15 cellular contexts compared by ENCODE assay signal in genomic region chr4:622071-622995, GRCh38. TPM values are rescaled to one million over a fixed set of nuclear protein-coding genes. Genes with fewer than 3 reads are reported as not detected.
A peak's percentile ranks its signal among the peaks of the same experiment; 100 is the strongest.
DNase-seq lines count a peak whose midpoint lies in the region; TF ChIP-seq lines count a peak whose summit lies in the region.
"Had no signal": no experiment of that assay in that cellular context is flagged by ENCODE, and none has a peak within 500 bp of the region (broad histone marks: within the 10 kb centered on the region; RNA-seq: fewer than 3 reads in every experiment).

No MANE protein-coding gene starts in this region.

- DNase-seq in AG20443 (ENCODE audit: low spot score) (peak; percentile 17), HCEC 1CT (peak; percentile 1), dorsolateral prefrontal cortex (peak in 4 of 10 donors; percentile 0 to 34 (median 13)), mesenchymal stem cell (peak; percentile 6), epidermal melanocyte (ENCODE audit: insufficient read length, low spot score) (no peak), GM10248 (ENCODE audit: extremely low spot score) (no peak)
- no peak for DNase-seq in activated CD4-positive, alpha-beta T cell treated with anti-CD3 and anti-CD28 coated beads for 48 hours
- no peak for DNase-seq in activated naive CD4-positive, alpha-beta T cell treated with Interleukin-2 at 50 U/mL for 16 hours
- DNase-seq: activated CD4-positive, alpha-beta T cell treated with anti-CD3 and anti-CD28 coated beads, Interleukin-2, amount 50 U/mL, for 48 hours; activated naive CD8-positive, alpha-beta T cell treated with anti-CD3 and anti-CD28 coated beads for 36 hours; lower lobe of right lung; NCI-H446; stimulated activated CD4-positive, alpha-beta T cell treated with anti-CD3 and anti-CD28 coated beads, Interleukin-2, amount 100 ng/mL, for 24 hours; upper lobe of right lung had no signal

- H2AFZ ChIP-seq in mesenchymal stem cell (ENCODE audit: low read depth, low read length), result no peak overlapping the region

- no peak overlapping the region for H3K18ac ChIP-seq in mesenchymal stem cell (ENCODE audit: low read depth in 1 of 2, low read length in 2 of 2)

- no peak overlapping the region for H4K8ac ChIP-seq in mesenchymal stem cell (ENCODE audit: low read length)

- WGBS in mesenchymal stem cell, result 93% methylated on average over 22 of the region's 22 CpGs

- H2BK120ac ChIP-seq in mesenchymal stem cell (ENCODE audit: low read depth, low read length), result no peak overlapping the region

- no peaks in the 10 kb centered on the region for H3K27me3 ChIP-seq in dorsolateral prefrontal cortex
- peaks cover 14 to 33% of the 10 kb centered on the region in 2 experiments for H3K27me3 ChIP-seq in mesenchymal stem cell (ENCODE audit: control insufficient read depth in 1 of 2, insufficient read depth in 1 of 2, low read length in 2 of 2)
- H3K27me3 ChIP-seq: upper lobe of right lung had no signal

- H3K4me3 ChIP-seq in dorsolateral prefrontal cortex (no peak overlapping the region), mesenchymal stem cell (ENCODE audit: insufficient read depth in 1 of 2, low read depth in 1 of 2, low read length in 2 of 2) (no peak overlapping the region)
- H3K4me3 ChIP-seq: lower lobe of right lung, upper lobe of right lung had no signal

- H3K27ac ChIP-seq in dorsolateral prefrontal cortex (peak overlapping the region in 36 of 59 donors; percentile 2 to 74 (median 38)), mesenchymal stem cell (ENCODE audit: low read length, poor library complexity, severe bottlenecking) (no peak overlapping the region)
- H3K27ac ChIP-seq: lower lobe of right lung, upper lobe of right lung had no signal

- H2BK12ac ChIP-seq in mesenchymal stem cell (ENCODE audit: low read length in 2 of 2), result no peak overlapping the region

- no peak overlapping the region for H2BK15ac ChIP-seq in mesenchymal stem cell (ENCODE audit: low read depth, poor library complexity, severe bottlenecking)

- no peak overlapping the region for H3K23ac ChIP-seq in mesenchymal stem cell (ENCODE audit: low read length in 2 of 2)

- TF ChIP-seq CTCF in dorsolateral prefrontal cortex (IDR thresholded peaks at IDR 0.05 in 54 of 56, conservative IDR thresholded peaks at IDR 0.05 in 2 of 56; ENCODE audit: low read depth in 1 of 56, partially characterized antibody in 56 of 56), result no peak
- TF ChIP-seq CTCF in GM10248 (IDR thresholded peaks at IDR 0.05; ENCODE audit: control extremely low read depth, extremely low read depth, low read depth, missing control alignments), result no peak

- no peak overlapping the region for H3K14ac ChIP-seq in mesenchymal stem cell (ENCODE audit: low read length in 2 of 2)

- CTCF ChIA-PET in GM10248 (lab: Yijun Ruan, JAX), result no interaction called here

- H2AK5ac ChIP-seq in mesenchymal stem cell (ENCODE audit: low read length, severe bottlenecking), result no peak overlapping the region

- no peaks in the 10 kb centered on the region for H3K79me1 ChIP-seq in mesenchymal stem cell (replicated peaks; ENCODE audit: low read length, poor library complexity, severe bottlenecking)

- no peaks in the 10 kb centered on the region for H3K36me3 ChIP-seq in mesenchymal stem cell (ENCODE audit: control insufficient read depth in 1 of 2, insufficient read depth in 2 of 2, low read depth in 1 of 2, low read length in 2 of 2)
- H3K36me3 ChIP-seq: lower lobe of right lung, upper lobe of right lung had no signal

- no peak overlapping the region for H3K4me2 ChIP-seq in mesenchymal stem cell (ENCODE audit: low read length, poor library complexity, severe bottlenecking)

- intact Hi-C loops in dorsolateral prefrontal cortex (cut with DNase I), result no loop called here

- H4K91ac ChIP-seq in mesenchymal stem cell (ENCODE audit: low read length), result no peak overlapping the region

- no peak overlapping the region for H2BK5ac ChIP-seq in mesenchymal stem cell (ENCODE audit: low read depth, low read length, poor library complexity, severe bottlenecking)

- H3K4ac ChIP-seq in mesenchymal stem cell (ENCODE audit: low read depth in 1 of 2, low read length in 2 of 2), result no peak overlapping the region

- no peaks in the 10 kb centered on the region for H3K9me3 ChIP-seq in mesenchymal stem cell (ENCODE audit: control insufficient read depth, low read length)
- H3K9me3 ChIP-seq: lower lobe of right lung, upper lobe of right lung had no signal

- H3K4me1 ChIP-seq in mesenchymal stem cell (ENCODE audit: control insufficient read depth, insufficient read depth, low read depth, low read length), result peaks cover 17% of the 10 kb centered on the region
- H3K4me1 ChIP-seq: lower lobe of right lung, upper lobe of right lung had no signal

- H3K9ac ChIP-seq in mesenchymal stem cell (ENCODE audit: low read length), result no peak overlapping the region

- POLR2A ChIA-PET in GM10248 (lab: Yijun Ruan, JAX), result no interaction called here

RNA-seq across cellular contexts. Expression of gene PDE6B, which starts 3.0 kb away (rescaled TPM):
- 10 to 100 TPM in 116 of 120 experiments, 1 to 10 TPM in 4; 6.4 to 96.3 (median 26.0) TPM for total RNA-seq in dorsolateral prefrontal cortex
- polyA plus RNA-seq in mesenchymal stem cell (2013, experiment 1 of 2), result 1.3 TPM
- 0.97 TPM for polyA plus RNA-seq in mesenchymal stem cell (2013, experiment 2 of 2)

RNA-seq across cellular contexts. Expression of gene TMEM271, which starts 46.2 kb away (rescaled TPM):
- 10 to 100 TPM in 119 of 120 experiments, 1 to 10 TPM in 1; 8.4 to 36.5 (median 24.2) TPM for total RNA-seq in dorsolateral prefrontal cortex
- not detected for polyA plus RNA-seq in mesenchymal stem cell (2013, experiment 1 of 2)
- polyA plus RNA-seq in mesenchymal stem cell (2013, experiment 2 of 2), result not detected
- total RNA-seq: activated naive CD8-positive, alpha-beta T cell treated with anti-CD3 and anti-CD28 coated beads for 36 hours; lower lobe of right lung; osteocyte; upper lobe of right lung had no signal

RNA-seq across cellular contexts. Expression of gene ATP5ME, which starts 51.7 kb away (rescaled TPM):
- total RNA-seq in dorsolateral prefrontal cortex, result 100 to 1,000 TPM; 167 to 373 (median 261) TPM
- 1,109 TPM for polyA plus RNA-seq in mesenchymal stem cell (2013, experiment 1 of 2)
- polyA plus RNA-seq in mesenchymal stem cell (2013, experiment 2 of 2), result 1,079 TPM

RNA-seq across cellular contexts. Expression of gene MYL5, which starts 52.0 kb away (rescaled TPM):
- total RNA-seq in dorsolateral prefrontal cortex, result 10 to 100 TPM in 92 of 120 experiments, 1 to 10 TPM in 28; 5.0 to 32.6 (median 13.8) TPM
- polyA plus RNA-seq in mesenchymal stem cell (2013, experiment 1 of 2), result 15.0 TPM
- polyA plus RNA-seq in mesenchymal stem cell (2013, experiment 2 of 2), result 13.1 TPM

Comparison
In these comparisons a context has a peak if more than half of its experiments do, and no peak if none do; other contexts are left out.
1. DNase-seq: peak in AG20443 (single experiment), HCEC 1CT (single experiment) and mesenchymal stem cell (single experiment); none in epidermal melanocyte (single experiment), GM10248 (single experiment), activated CD4-positive, alpha-beta T cell treated with anti-CD3 and anti-CD28 coated beads for 48 hours (single experiment) and activated naive CD4-positive, alpha-beta T cell treated with Interleukin-2 at 50 U/mL for 16 hours (single experiment).